20 cellular contexts compared by ENCODE assay signal in the genomic region with DNA sequence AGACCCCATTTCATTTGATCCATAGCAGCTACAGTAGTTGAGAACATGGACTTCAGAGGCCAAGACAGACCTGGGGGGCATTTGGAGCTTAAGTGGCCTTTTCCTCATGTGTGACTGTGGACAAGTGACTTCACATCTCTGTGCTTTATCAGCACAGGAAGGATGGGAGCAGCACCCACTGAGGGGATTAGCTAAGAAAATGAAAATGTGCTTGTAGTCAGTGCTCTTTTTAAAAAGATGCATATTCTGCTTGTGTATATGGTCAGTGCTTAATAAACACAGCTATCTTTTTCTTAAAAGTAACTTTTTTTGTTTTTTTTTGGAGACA. TPM values are rescaled to one million over a fixed set of nuclear protein-coding genes. Genes with fewer than 3 reads are reported as not detected.
DNase-seq lines count a peak whose midpoint lies in the region; ATAC-seq and TF ChIP-seq lines count a peak whose summit lies in the region.
"Had no signal": no experiment of that assay in that cellular context is flagged by ENCODE, and none has a peak within 500 bp of the region (broad histone marks: within the 10 kb centered on the region; RNA-seq: fewer than 3 reads in every experiment).

No MANE protein-coding gene starts in this region.

- H3K4ac ChIP-seq in mesenchymal stem cell (ENCODE audit: low read depth in 1 of 2, low read length in 2 of 2): peak overlapping the region in 1 of 2 experiments; percentile 75

- no peak overlapping the region for H2AFZ ChIP-seq in mesenchymal stem cell (ENCODE audit: low read depth, low read length)

- peak overlapping the region in 1 of 2 experiments; percentile 9 for H3K18ac ChIP-seq in mesenchymal stem cell (ENCODE audit: low read depth in 1 of 2, low read length in 2 of 2)

- H3K27ac ChIP-seq in mesenchymal stem cell (ENCODE audit: low read length, poor library complexity, severe bottlenecking): no peak overlapping the region
- H3K27ac ChIP-seq in testis: no peak overlapping the region
- H3K27ac ChIP-seq: cardiac muscle cell, psoas muscle, vagina had no signal

- peaks cover 10% of the 10 kb centered on the region for H3K36me3 Mint-ChIP-seq in stimulated activated naive CD8-positive, alpha-beta T cell treated with anti-CD3 and anti-CD28 coated beads, Interleukin-15, Interleukin-2, amounts not matched to agents 100 ng/mL and 50 ng/mL, for 24 hours (ENCODE audit: low read depth)
- no peaks in the 10 kb centered on the region for H3K36me3 Mint-ChIP-seq in WTC11
- H3K36me3 Mint-ChIP-seq: natural killer cell treated with Interleukin-12 subunit alpha and Interleukin-12 subunit beta and Interleukin-15 and Interleukin-18, amount 100 ng/mL, for 72 hours had no signal

- no peak overlapping the region for H4K8ac ChIP-seq in mesenchymal stem cell (ENCODE audit: low read length)

- peak overlapping the region in 1 of 2 experiments; percentile 71 for H3K23ac ChIP-seq in mesenchymal stem cell (ENCODE audit: low read length in 2 of 2)

- H3K79me1 ChIP-seq in mesenchymal stem cell (replicated peaks; ENCODE audit: low read length, poor library complexity, severe bottlenecking): peaks cover 30% of the 10 kb centered on the region

- H3K27me3 ChIP-seq in mesenchymal stem cell (ENCODE audit: control insufficient read depth in 1 of 2, insufficient read depth in 1 of 2, low read length in 2 of 2) (no peaks in the 10 kb centered on the region), testis (no peaks in the 10 kb centered on the region)
- H3K27me3 ChIP-seq: cardiac muscle cell, vagina had no signal

- peak overlapping the region in 1 of 2 experiments; percentile 31 for H2BK12ac ChIP-seq in mesenchymal stem cell (ENCODE audit: low read length in 2 of 2)

- H3K9me3 ChIP-seq in mesenchymal stem cell (ENCODE audit: control insufficient read depth, low read length) (no peaks in the 10 kb centered on the region), testis (no peaks in the 10 kb centered on the region)
- H3K9me3 ChIP-seq: psoas muscle, vagina had no signal

- H3K4me1 Mint-ChIP-seq in stimulated activated naive CD8-positive, alpha-beta T cell treated with anti-CD3 and anti-CD28 coated beads, Interleukin-15, Interleukin-2, amounts not matched to agents 100 ng/mL and 50 ng/mL, for 24 hours (ENCODE audit: low read depth): peaks cover 57% of the 10 kb centered on the region
- H3K4me1 Mint-ChIP-seq in WTC11: peaks cover 48% of the 10 kb centered on the region

- no peak overlapping the region for H2BK5ac ChIP-seq in mesenchymal stem cell (ENCODE audit: low read depth, low read length, poor library complexity, severe bottlenecking)

- H2BK120ac ChIP-seq in mesenchymal stem cell (ENCODE audit: low read depth, low read length): no peak overlapping the region

- DNase-seq in stimulated activated naive CD8-positive, alpha-beta T cell treated with anti-CD3 and anti-CD28 coated beads, Interleukin-15, Interleukin-2, amounts not matched to agents 100 U/mL and 50 U/mL, for 24 hours: no peak
- DNase-seq in WTC11 (ENCODE audit: low spot score) (no peak), mesenchymal stem cell (no peak), testis (no peak), NCI-H128 (lab: John Stamatoyannopoulos, UW; ENCODE audit: unreplicated experiment) (no peak), COR-L47 (lab: John Stamatoyannopoulos, UW) (no peak), SW 1271 (lab: John Stamatoyannopoulos, UW) (no peak)
- DNase-seq: activated CD4-positive, alpha-beta T cell treated with anti-CD3 and anti-CD28 coated beads for 48 hours; activated T-cell treated with anti-CD3 and anti-CD28 coated beads, Interleukin-2, amount 50 U/mL, for 48 hours; effector CD4-positive, alpha-beta T cell; mammary epithelial cell; NCI-H187; NCI-H345; stimulated activated naive CD4-positive, alpha-beta T cell; T-helper 9 cell had no signal

- H3K9me3 Mint-ChIP-seq in stimulated activated naive CD8-positive, alpha-beta T cell treated with anti-CD3 and anti-CD28 coated beads, Interleukin-15, Interleukin-2, amounts not matched to agents 100 ng/mL and 50 ng/mL, for 24 hours: no peaks in the 10 kb centered on the region
- no peaks in the 10 kb centered on the region for H3K9me3 Mint-ChIP-seq in WTC11
- H3K9me3 Mint-ChIP-seq: natural killer cell treated with Interleukin-12 subunit alpha and Interleukin-12 subunit beta and Interleukin-15 and Interleukin-18, amount 100 ng/mL, for 72 hours had no signal

- H3K4me3 Mint-ChIP-seq in stimulated activated naive CD8-positive, alpha-beta T cell treated with anti-CD3 and anti-CD28 coated beads, Interleukin-15, Interleukin-2, amounts not matched to agents 100 ng/mL and 50 ng/mL, for 24 hours: no peak overlapping the region
- no peak overlapping the region for H3K4me3 Mint-ChIP-seq in WTC11
- H3K4me3 Mint-ChIP-seq: natural killer cell treated with Interleukin-12 subunit alpha and Interleukin-12 subunit beta and Interleukin-15 and Interleukin-18, amount 100 ng/mL, for 72 hours had no signal

- no peak for TF ChIP-seq POLR2A in testis (IDR thresholded peaks at IDR 0.05)

- no peak overlapping the region for H3K9ac ChIP-seq in mesenchymal stem cell (ENCODE audit: low read length)

- intact Hi-C loops in testis (cut with DNase I; ENCODE audit: low total_unique reads): no loop called here

- CTCF ChIA-PET in WTC11 (lab: Charles Lee): interaction anchor here (1.2 to 1.7 kb wide), 2 partner anchors 30 to 234 kb away, joined by 3 to 5 read pairs; no protein-coding TSS in a partner anchor

- peaks cover 77% of the 10 kb centered on the region for H3K4me1 ChIP-seq in mesenchymal stem cell (ENCODE audit: control insufficient read depth, insufficient read depth, low read depth, low read length)
- H3K4me1 ChIP-seq in testis: peaks cover 14% of the 10 kb centered on the region

- H3K27me3 Mint-ChIP-seq in stimulated activated naive CD8-positive, alpha-beta T cell treated with anti-CD3 and anti-CD28 coated beads, Interleukin-15, Interleukin-2, amounts not matched to agents 100 ng/mL and 50 ng/mL, for 24 hours: no peaks in the 10 kb centered on the region
- no peaks in the 10 kb centered on the region for H3K27me3 Mint-ChIP-seq in WTC11 (ENCODE audit: low read depth)
- H3K27me3 Mint-ChIP-seq: natural killer cell treated with Interleukin-12 subunit alpha and Interleukin-12 subunit beta and Interleukin-15 and Interleukin-18, amount 100 ng/mL, for 72 hours had no signal

- H4K91ac ChIP-seq in mesenchymal stem cell (ENCODE audit: low read length): no peak overlapping the region

- H3K27ac Mint-ChIP-seq in stimulated activated naive CD8-positive, alpha-beta T cell treated with anti-CD3 and anti-CD28 coated beads, Interleukin-15, Interleukin-2, amounts not matched to agents 100 ng/mL and 50 ng/mL, for 24 hours: peak overlapping the region; percentile 54
- H3K27ac Mint-ChIP-seq in WTC11: peak overlapping the region; percentile 46

- H3K14ac ChIP-seq in mesenchymal stem cell (ENCODE audit: low read length in 2 of 2): no peak overlapping the region

- H2BK15ac ChIP-seq in mesenchymal stem cell (ENCODE audit: low read depth, poor library complexity, severe bottlenecking): no peak overlapping the region

- H3K36me3 ChIP-seq in mesenchymal stem cell (ENCODE audit: control insufficient read depth in 1 of 2, insufficient read depth in 2 of 2, low read depth in 1 of 2, low read length in 2 of 2) (peaks cover 0 to 55% of the 10 kb centered on the region in 2 experiments), testis (ENCODE audit: low read depth, missing control alignments) (no peaks in the 10 kb centered on the region)
- H3K36me3 ChIP-seq: cardiac muscle cell, vagina had no signal

- H2AK5ac ChIP-seq in mesenchymal stem cell (ENCODE audit: low read length, severe bottlenecking): peak overlapping the region; percentile 6

- no peak overlapping the region for H3K4me2 ChIP-seq in mesenchymal stem cell (ENCODE audit: low read length, poor library complexity, severe bottlenecking)

- TF ChIP-seq CTCF in WTC11 (IDR thresholded peaks at IDR 0.05): no peak
- no peak for TF ChIP-seq CTCF in testis (IDR thresholded peaks at IDR 0.05)

- H3K4me3 ChIP-seq in mesenchymal stem cell (ENCODE audit: insufficient read depth in 1 of 2, low read depth in 1 of 2, low read length in 2 of 2) (no peak overlapping the region), testis (no peak overlapping the region)
- H3K4me3 ChIP-seq: cardiac muscle cell, psoas muscle, vagina had no signal

- no peak for ATAC-seq in stimulated activated naive CD8-positive, alpha-beta T cell treated with anti-CD3 and anti-CD28 coated beads, Interleukin-15, Interleukin-2, amounts not matched to agents 100 U/mL and 50 U/mL, for 24 hours
- ATAC-seq in WTC11: no peak
- ATAC-seq: natural killer cell treated with Interleukin-12 subunit alpha and Interleukin-12 subunit beta and Interleukin-15 and Interleukin-18, amount 100 ng/mL, for 72 hours; psoas muscle had no signal

- POLR2A ChIA-PET in WTC11 (lab: Charles Lee): no interaction called here

TF ChIP-seq in WTC11, 78 proteins besides CTCF, POLR2A, EP300 and RAD21:
- TF ChIP-seq ZNF317 (CRISPR knock-in tag; IDR thresholded peaks at IDR 0.05; ENCODE audit: borderline replicate concordance, low read depth): no peak
TF ChIP-seq in WTC11: peak in this region for 0.

RNA-seq across cellular contexts. Expression of gene SLC6A6, which starts 34.5 kb away (rescaled TPM):
- 144 to 211 TPM (median 147 TPM) in 3 replicates for total RNA-seq in WTC11 (2021)
- polyA plus RNA-seq in mesenchymal stem cell (2013, experiment 1 of 2): 34.8 TPM
- 33.8 TPM for polyA plus RNA-seq in mesenchymal stem cell (2013, experiment 2 of 2)
- total RNA-seq in testis: 10 to 100 TPM; 13.7 to 14.9 TPM
- polyA plus RNA-seq in testis (ENCODE audit: insufficient read depth, low read depth, low replicate concordance): 9.7 TPM
